In genomic region chr20:3237958-3238615, GRCh38 we compare ENCODE assay signal across 8 cellular contexts. TPM values are rescaled to one million over a fixed set of nuclear protein-coding genes. Genes with fewer than 3 reads are reported as not detected.
DNase-seq lines count a peak whose midpoint lies in the region; ATAC-seq, FAIRE-seq and TF ChIP-seq lines count a peak whose summit lies in the region.

No MANE protein-coding gene starts in this region.

- H4K20me1 ChIP-seq in OCI-LY1 (ENCODE audit: insufficient read depth, low read length) (no peaks in the 10 kb centered on the region), endothelial cell of umbilical vein (replicated peaks; ENCODE audit: control insufficient read depth, extremely low read depth, insufficient read depth, low read length) (no peaks in the 10 kb centered on the region), osteoblast (ENCODE audit: insufficient read depth, low read length) (no peaks in the 10 kb centered on the region)

- no peak for ATAC-seq in HG03571 (IDR thresholded peaks at IDR 0.05; ENCODE audit: unreplicated experiment)

- H3K27me3 ChIP-seq in OCI-LY1 (ENCODE audit: insufficient read depth, low read length): 0 out of 2 replicates have a peak, but pooled peaks cover 13% of the 10 kb centered on the region
- peaks cover 0 to 12% of the 10 kb centered on the region in 2 experiments for H3K27me3 ChIP-seq in endothelial cell of umbilical vein (ENCODE audit: control insufficient read depth in 2 of 2, insufficient read depth in 2 of 2, low read length in 2 of 2)
- H3K27me3 ChIP-seq in osteoblast (ENCODE audit: insufficient read depth, low read length): peaks cover 58% of the 10 kb centered on the region

- H3K36me3 ChIP-seq in ES-I3 (ENCODE audit: insufficient read depth, low read length): no peaks in the 10 kb centered on the region; the same call in 1 of the 2 replicates
- no peaks in the 10 kb centered on the region for H3K36me3 ChIP-seq in OCI-LY1 (ENCODE audit: insufficient read depth, low read length)
- H3K36me3 ChIP-seq in endothelial cell of umbilical vein (ENCODE audit: control insufficient read depth in 2 of 2, extremely low read depth in 1 of 2, insufficient read depth in 2 of 2, low read length in 2 of 2): no peaks in the 10 kb centered on the region
- H3K36me3 ChIP-seq in osteoblast (ENCODE audit: insufficient read depth, low read length): no peaks in the 10 kb centered on the region

- H3K4me1 ChIP-seq in ES-I3 (ENCODE audit: insufficient read depth, low read length) (peaks cover 11% of the 10 kb centered on the region; the same call in 1 of the 2 replicates), OCI-LY1 (ENCODE audit: insufficient read depth, low read length, severe bottlenecking) (peaks cover 4% of the 10 kb centered on the region), endothelial cell of umbilical vein (ENCODE audit: control insufficient read depth, extremely low read depth, insufficient read depth, low read length) (peaks cover 14% of the 10 kb centered on the region), osteoblast (ENCODE audit: insufficient read depth, low read length) (peaks cover 5% of the 10 kb centered on the region)

- no peak overlapping the region for H2AFZ ChIP-seq in OCI-LY1 (ENCODE audit: low read length)
- H2AFZ ChIP-seq in endothelial cell of umbilical vein (ENCODE audit: low read depth, low read length): peak overlapping the region; percentile 97
- no peak overlapping the region for H2AFZ ChIP-seq in osteoblast (ENCODE audit: low read length)

- no peak for DNase-seq in endothelial cell of umbilical vein (ENCODE audit: low read depth, low spot score)
- peak; percentile 78 for DNase-seq in osteoblast (ENCODE audit: insufficient read length, low spot score, missing footprints)
- no peak for DNase-seq in SKM-1 treated with dmso at 0.1 percent for 144 hours (lab: John Stamatoyannopoulos, UW; ENCODE audit: unreplicated experiment)
- no peak for DNase-seq in DMS79 treated with DMSO at 0.1 percent for 48 hours (lab: John Stamatoyannopoulos, UW)
- no peak for DNase-seq in midbrain (lab: John Stamatoyannopoulos, UW)

- no peak for TF ChIP-seq POLR2A in endothelial cell of umbilical vein (IDR thresholded peaks at IDR 0.05; ENCODE audit: low read depth, low read length)

- no peak for TF ChIP-seq CTCF in OCI-LY1 (IDR thresholded peaks at IDR 0.05; ENCODE audit: low read length)
- TF ChIP-seq CTCF in endothelial cell of umbilical vein (IDR thresholded peaks at IDR 0.05; ENCODE audit: extremely low read depth in 1 of 2, insufficient read depth in 1 of 2, low read depth in 1 of 2, low read length in 2 of 2): peak in 1 of 2 donors; percentile 3
- TF ChIP-seq CTCF in osteoblast (IDR thresholded peaks at IDR 0.05; ENCODE audit: extremely low read depth, low read depth, low read length): no peak

- CTCF ChIA-PET in endothelial cell of umbilical vein (lab: Charles Lee): interaction anchor here (1.4 to 2.9 kb wide), 2 partner anchors 12 to 185 kb away, joined by 4 to 26 read pairs; no protein-coding TSS in a partner anchor

- H3K4me3 ChIP-seq in OCI-LY1 (ENCODE audit: low read depth, low read length, poor library complexity, severe bottlenecking): peak overlapping the region; percentile 68
- peak overlapping the region; percentile 71 to 72 (median 71) for H3K4me3 ChIP-seq in endothelial cell of umbilical vein (replicated peaks in 1 of 3; ENCODE audit: insufficient read depth in 1 of 3, low read depth in 1 of 3, low read length in 3 of 3)
- H3K4me3 ChIP-seq in osteoblast (ENCODE audit: insufficient read depth, low read length): peak overlapping the region; percentile 69

- H3F3A ChIP-seq in OCI-LY1 (ENCODE audit: insufficient read depth, low read length): no peaks in the 10 kb centered on the region

- H3K9me2 ChIP-seq in OCI-LY1 (ENCODE audit: low read depth, low read length): no peaks in the 10 kb centered on the region

- dilution Hi-C loops in endothelial cell of umbilical vein (cut with MboI; ENCODE audit: extremely low pct_ligation_motif_present, low sequenced_read_pairs): no loop called here

- BruUV-seq in endothelial cell of umbilical vein (replicated peaks; lab: Mats Ljungman, UMichigan): no TSS peak

- peak overlapping the region; percentile 71 for H3K4me2 ChIP-seq in OCI-LY1 (ENCODE audit: low read length)
- H3K4me2 ChIP-seq in endothelial cell of umbilical vein (ENCODE audit: insufficient read depth, low read length): peak overlapping the region; percentile 60
- peak overlapping the region; percentile 67 for H3K4me2 ChIP-seq in osteoblast (ENCODE audit: insufficient read depth, low read length)

- H3K27ac ChIP-seq in OCI-LY1 (ENCODE audit: low read depth, low read length, poor library complexity, severe bottlenecking) (no peak overlapping the region), endothelial cell of umbilical vein (ENCODE audit: insufficient read depth, low read depth, low read length) (no peak overlapping the region), osteoblast (ENCODE audit: low read depth, low read length) (no peak overlapping the region)

- no peak for FAIRE-seq in endothelial cell of umbilical vein (lab: Jason Lieb, UNC)

- H3K79me2 ChIP-seq in OCI-LY1 (ENCODE audit: insufficient read depth, low read length) (no peaks in the 10 kb centered on the region), endothelial cell of umbilical vein (ENCODE audit: control insufficient read depth, insufficient read depth, low read length) (no peaks in the 10 kb centered on the region), osteoblast (ENCODE audit: insufficient read depth, low read length) (no peaks in the 10 kb centered on the region)

- H3K9me1 ChIP-seq in endothelial cell of umbilical vein (replicated peaks; ENCODE audit: control insufficient read depth, extremely low read depth, insufficient read depth, low read length): no peaks in the 10 kb centered on the region

- H3K9me3 ChIP-seq in ES-I3 (ENCODE audit: control insufficient read depth, insufficient read depth, low read length) (no peaks in the 10 kb centered on the region), OCI-LY1 (ENCODE audit: low read length) (no peaks in the 10 kb centered on the region), endothelial cell of umbilical vein (replicated peaks; ENCODE audit: control insufficient read depth, insufficient read depth, low read length) (no peaks in the 10 kb centered on the region), osteoblast (ENCODE audit: low read depth, low read length) (no peaks in the 10 kb centered on the region)

- H3K9ac ChIP-seq in ES-I3 (ENCODE audit: low read depth, low read length) (peak overlapping the region; percentile 77), OCI-LY1 (ENCODE audit: low read length) (peak overlapping the region; percentile 9; the same call in 1 of the 2 replicates), endothelial cell of umbilical vein (replicated peaks; ENCODE audit: extremely low read depth, insufficient read depth, low read length) (no peak overlapping the region)

- POLR2A ChIA-PET in endothelial cell of umbilical vein (lab: Charles Lee): no interaction called here

- intact Hi-C loops in endothelial cell of umbilical vein (cut with micrococcal nuclease): no loop called here

TF ChIP-seq in endothelial cell of umbilical vein, 7 proteins besides CTCF, POLR2A, EP300 and RAD21:
- TF ChIP-seq GATA2 (IDR thresholded peaks at IDR 0.05; ENCODE audit: insufficient read depth, insufficient read length, low read depth, low read length) (no peak), EZH2 (IDR thresholded peaks at IDR 0.05; ENCODE audit: borderline replicate concordance, low read depth, low read length, severe bottlenecking) (peak; percentile 71)

RNA-seq across cellular contexts. Expression of gene SLC4A11, which starts 0.9 kb away (rescaled TPM):
- total RNA-seq in endothelial cell of umbilical vein (10.2 and 15.5 TPM in 2 replicates), osteoblast (under 0.01 TPM in 2 replicates)
- polyA plus RNA-seq in endothelial cell of umbilical vein: 5.7 and 6.1 TPM in 2 replicates
- 3.2 and 3.4 TPM in 2 replicates for polyA plus RNA-seq in endothelial cell of umbilical vein (2011; cell fraction: cytosol; rRNA removed)
- 32.5 and 40.0 TPM in 2 replicates for polyA plus RNA-seq in endothelial cell of umbilical vein (2011; cell fraction: nucleus; rRNA removed)
- polyA plus RNA-seq in endothelial cell of umbilical vein (2012): 12.0 and 13.5 TPM in 2 replicates
- 3.7 and 5.0 TPM in 2 replicates for polyA minus RNA-seq in endothelial cell of umbilical vein
- 1.0 TPM for polyA minus RNA-seq in endothelial cell of umbilical vein (2011; cell fraction: cytosol; rRNA and poly(A)+ RNA removed)
- 6.8 and 11.8 TPM in 2 replicates for polyA minus RNA-seq in endothelial cell of umbilical vein (2011; cell fraction: nucleus; rRNA and poly(A)+ RNA removed)

RNA-seq across cellular contexts. Expression of gene ITPA, which starts 28.8 kb away (rescaled TPM):
- 59.8 and 65.0 TPM in 2 replicates for total RNA-seq in endothelial cell of umbilical vein
- polyA plus RNA-seq in endothelial cell of umbilical vein: 43.2 and 50.7 TPM in 2 replicates
- 31.2 and 39.2 TPM in 2 replicates for polyA plus RNA-seq in endothelial cell of umbilical vein (2011; cell fraction: cytosol; rRNA removed)
- polyA plus RNA-seq in endothelial cell of umbilical vein (2011; cell fraction: nucleus; rRNA removed): 40.3 and 41.2 TPM in 2 replicates
- 35.4 and 38.2 TPM in 2 replicates for polyA plus RNA-seq in endothelial cell of umbilical vein (2012)
- polyA minus RNA-seq in endothelial cell of umbilical vein: 7.1 and 9.8 TPM in 2 replicates
- polyA minus RNA-seq in endothelial cell of umbilical vein (2011; cell fraction: cytosol; rRNA and poly(A)+ RNA removed): 18.7 TPM
- 6.5 and 9.9 TPM in 2 replicates for polyA minus RNA-seq in endothelial cell of umbilical vein (2011; cell fraction: nucleus; rRNA and poly(A)+ RNA removed)
- 29.8 and 34.0 TPM in 2 replicates for total RNA-seq in osteoblast

RNA-seq across cellular contexts. Expression of gene DDRGK1, which starts 33.6 kb away (rescaled TPM):
- total RNA-seq in endothelial cell of umbilical vein (52.2 and 54.0 TPM in 2 replicates), osteoblast (25.9 and 26.8 TPM in 2 replicates)
- polyA plus RNA-seq in endothelial cell of umbilical vein: 41.7 and 48.5 TPM in 2 replicates
- polyA plus RNA-seq in endothelial cell of umbilical vein (2011; cell fraction: cytosol; rRNA removed): 47.7 and 48.4 TPM in 2 replicates
- polyA plus RNA-seq in endothelial cell of umbilical vein (2011; cell fraction: nucleus; rRNA removed): 39.7 and 60.0 TPM in 2 replicates
- 31.0 and 46.7 TPM in 2 replicates for polyA plus RNA-seq in endothelial cell of umbilical vein (2012)
- polyA minus RNA-seq in endothelial cell of umbilical vein: 30.4 and 30.5 TPM in 2 replicates
- 16.7 TPM for polyA minus RNA-seq in endothelial cell of umbilical vein (2011; cell fraction: cytosol; rRNA and poly(A)+ RNA removed)
- polyA minus RNA-seq in endothelial cell of umbilical vein (2011; cell fraction: nucleus; rRNA and poly(A)+ RNA removed): 10.5 and 12.9 TPM in 2 replicates

Comparison
In these comparisons a context has a peak if more than half of its experiments do, and no peak if none do; other contexts are left out.
1. RNA of gene SLC4A11, which starts 0.9 kb away (total RNA-seq): 10.2 to 15.5 TPM in endothelial cell of umbilical vein; under 0.01 TPM in osteoblast; every median in the first group is over 10 times any median in the second.
2. Peak in every context shown above with its lines, with median percentiles within 50 percentile points of each other: H3K4me2 ChIP-seq and H3K4me3 ChIP-seq.